Comparison of ENCODE assay signal across 9 cellular contexts in genomic region chr12:40325349-40325960, GRCh38.
DNase-seq lines count a peak whose midpoint lies in the region; ATAC-seq and TF ChIP-seq lines count a peak whose summit lies in the region.
"Had no signal": no experiment of that assay in that cellular context is flagged by ENCODE, and none has a peak within 500 bp of the region (broad histone marks: within the 10 kb centered on the region; RNA-seq: fewer than 3 reads in every experiment).

No MANE protein-coding gene starts in this region.

- H2AFZ ChIP-seq in DND-41 (ENCODE audit: low read depth, low read length) (no peak overlapping the region), OCI-LY1 (ENCODE audit: low read length) (0 out of 2 replicates have a peak overlapping the region, but pooled peaks have one; percentile 23)

- no peaks in the 10 kb centered on the region for H3K9me2 ChIP-seq in OCI-LY1 (ENCODE audit: low read depth, low read length)

- no peak overlapping the region for H3K4me3 Mint-ChIP-seq in stimulated activated memory B cell treated with anti-CD40 and anti-IgM and Interleukin-4, amounts not matched to agents 10 μg/mL and 1 μg/mL and 100 μg/mL, for 72 hours
- H3K4me3 Mint-ChIP-seq: T-helper 1 cell treated with Interleukin-12 subunit alpha and Interleukin-12 subunit beta and Interleukin-4 antibody, amounts not matched to agents 30 μg/mL and 1 μg/mL, for 36 hours had no signal

- no peaks in the 10 kb centered on the region for H3F3A ChIP-seq in OCI-LY1 (ENCODE audit: insufficient read depth, low read length)

- DNase-seq in DND-41, result no peak
- peak; percentile 52 for DNase-seq in HT1080 (ENCODE audit: low read depth)
- DNase-seq in esophagus muscularis mucosa (ENCODE audit: extremely low spot score), result no peak
- no peak for DNase-seq in stimulated activated CD4-positive, alpha-beta T cell treated with anti-CD3 and anti-CD28 coated beads, Interleukin-4, amount 100 ng/mL, for 24 hours
- no peak for DNase-seq in omental fat pad (ENCODE audit: low spot score)

- H3K9ac ChIP-seq in DND-41 (ENCODE audit: low read depth, low read length) (no peak overlapping the region), OCI-LY1 (ENCODE audit: low read length) (no peak overlapping the region)

- no peak overlapping the region for H3K4me2 ChIP-seq in DND-41 (ENCODE audit: insufficient read depth, low read length)
- no peak overlapping the region for H3K4me2 ChIP-seq in OCI-LY1 (ENCODE audit: low read length)

- H3K9me3 ChIP-seq in DND-41 (ENCODE audit: insufficient read depth, low read length, severe bottlenecking) (no peaks in the 10 kb centered on the region), OCI-LY1 (ENCODE audit: low read length) (0 out of 2 replicates have a peak, but pooled peaks cover 4% of the 10 kb centered on the region), esophagus muscularis mucosa (peaks cover 0 to 9% (median 6%) of the 10 kb centered on the region in 4 donors)

- H3K9me3 Mint-ChIP-seq in stimulated activated memory B cell treated with anti-CD40 and anti-IgM and Interleukin-4, amounts not matched to agents 10 μg/mL and 1 μg/mL and 100 μg/mL, for 72 hours, result peaks cover 3% of the 10 kb centered on the region
- H3K9me3 Mint-ChIP-seq: T-helper 1 cell treated with Interleukin-12 subunit alpha and Interleukin-12 subunit beta and Interleukin-4 antibody, amounts not matched to agents 30 μg/mL and 1 μg/mL, for 36 hours had no signal

- TF ChIP-seq EP300 in esophagus muscularis mucosa (IDR thresholded peaks at IDR 0.05), result no peak

- no peaks in the 10 kb centered on the region for H4K20me1 ChIP-seq in DND-41 (ENCODE audit: insufficient read depth, low read length)
- no peaks in the 10 kb centered on the region for H4K20me1 ChIP-seq in OCI-LY1 (ENCODE audit: insufficient read depth, low read length)

- TF ChIP-seq POLR2A in esophagus muscularis mucosa (IDR thresholded peaks at IDR 0.05; ENCODE audit: low read depth), result no peak

- H3K27me3 ChIP-seq in DND-41 (ENCODE audit: insufficient read depth, low read length, poor library complexity) (no peaks in the 10 kb centered on the region), OCI-LY1 (ENCODE audit: insufficient read depth, low read length) (no peaks in the 10 kb centered on the region), esophagus muscularis mucosa (no peaks in the 10 kb centered on the region)

- H3K4me1 ChIP-seq in DND-41 (ENCODE audit: insufficient read depth, low read length) (no peaks in the 10 kb centered on the region), OCI-LY1 (ENCODE audit: insufficient read depth, low read length, severe bottlenecking) (no peaks in the 10 kb centered on the region), esophagus muscularis mucosa (no peaks in the 10 kb centered on the region)

- no peaks in the 10 kb centered on the region for H3K36me3 ChIP-seq in DND-41 (ENCODE audit: insufficient read depth, low read length)
- no peaks in the 10 kb centered on the region for H3K36me3 ChIP-seq in OCI-LY1 (ENCODE audit: insufficient read depth, low read length)
- H3K36me3 ChIP-seq in esophagus muscularis mucosa, result peaks cover 1 to 36% (median 14%) of the 10 kb centered on the region in 4 donors

- H3K4me3 ChIP-seq in DND-41 (ENCODE audit: low read depth in 1 of 2, low read length in 2 of 2) (no peak overlapping the region), OCI-LY1 (ENCODE audit: low read depth, low read length, poor library complexity, severe bottlenecking) (no peak overlapping the region), esophagus muscularis mucosa (no peak overlapping the region)

- H3K27ac ChIP-seq in DND-41 (ENCODE audit: low read length) (no peak overlapping the region), OCI-LY1 (ENCODE audit: low read depth, low read length, poor library complexity, severe bottlenecking) (no peak overlapping the region), esophagus muscularis mucosa (replicated peaks in 1 of 4) (no peak overlapping the region)

- H3K27ac Mint-ChIP-seq in stimulated activated memory B cell treated with anti-CD40 and anti-IgM and Interleukin-4, amounts not matched to agents 10 μg/mL and 1 μg/mL and 100 μg/mL, for 72 hours, result no peak overlapping the region
- H3K27ac Mint-ChIP-seq: T-helper 1 cell treated with Interleukin-12 subunit alpha and Interleukin-12 subunit beta and Interleukin-4 antibody, amounts not matched to agents 30 μg/mL and 1 μg/mL, for 36 hours had no signal

- ATAC-seq in DND-41 (ENCODE audit: insufficient read depth, low read depth) (peak; percentile 67; the same call in 2 of the 3 replicates), GM21529 (IDR thresholded peaks at IDR 0.05; ENCODE audit: unreplicated experiment) (peak; percentile 94), omental fat pad (ENCODE audit: low FRiP score) (no peak)
- ATAC-seq in stimulated activated memory B cell treated with anti-CD40 and anti-IgM and Interleukin-4, amounts not matched to agents 10 μg/mL and 1 μg/mL and 100 μg/mL, for 72 hours, result peak; percentile 66

- H3K79me2 ChIP-seq in DND-41 (ENCODE audit: insufficient read depth, low read length), result no peaks in the 10 kb centered on the region
- no peaks in the 10 kb centered on the region for H3K79me2 ChIP-seq in OCI-LY1 (ENCODE audit: insufficient read depth, low read length)

- no peaks in the 10 kb centered on the region for H3K4me1 Mint-ChIP-seq in stimulated activated memory B cell treated with anti-CD40 and anti-IgM and Interleukin-4, amounts not matched to agents 10 μg/mL and 1 μg/mL and 100 μg/mL, for 72 hours

- intact Hi-C loops in esophagus muscularis mucosa (cut with DNase I), result no loop called here

- peaks cover 49% of the 10 kb centered on the region for H3K36me3 Mint-ChIP-seq in stimulated activated memory B cell treated with anti-CD40 and anti-IgM and Interleukin-4, amounts not matched to agents 10 μg/mL and 1 μg/mL and 100 μg/mL, for 72 hours

- H3K27me3 Mint-ChIP-seq in stimulated activated memory B cell treated with anti-CD40 and anti-IgM and Interleukin-4, amounts not matched to agents 10 μg/mL and 1 μg/mL and 100 μg/mL, for 72 hours, result no peaks in the 10 kb centered on the region

- 60% methylated on average over 5 of the region's 5 CpGs for WGBS in esophagus muscularis mucosa

- peak; percentile 68 for TF ChIP-seq CTCF in DND-41 (IDR thresholded peaks at IDR 0.05; ENCODE audit: borderline replicate concordance, extremely low read depth, low read length, poor library complexity, severe bottlenecking)
- peak; percentile 84 for TF ChIP-seq CTCF in OCI-LY1 (IDR thresholded peaks at IDR 0.05; ENCODE audit: low read length)
- peak in 2 of 3 experiments; percentile 23 to 41 for TF ChIP-seq CTCF in esophagus muscularis mucosa (IDR thresholded peaks at IDR 0.05)
- TF ChIP-seq CTCF in omental fat pad (IDR thresholded peaks at IDR 0.05), result no peak

Comparison
In these comparisons a context has a peak if more than half of its experiments do, and no peak if none do; other contexts are left out.
1. CTCF ChIP-seq: peak in DND-41 (single experiment), OCI-LY1 (single experiment) and esophagus muscularis mucosa (2 of 3); none in omental fat pad (0 of 3).